In genomic region chr1:94349853-94350252, GRCh38 we compare ENCODE assay signal across 20 cellular contexts.
"Had no signal": no experiment of that assay in that cellular context is flagged by ENCODE, and none has a peak within 500 bp of the region (broad histone marks: within the 10 kb centered on the region; RNA-seq: fewer than 3 reads in every experiment).

No MANE protein-coding gene starts in this region.

- H3K27me3 ChIP-seq: colonic mucosa, pancreas, upper lobe of right lung, vagina had no signal

- H3K36me3 ChIP-seq: colonic mucosa, esophagus squamous epithelium, gastroesophageal sphincter, pancreas, spleen, tibial nerve, upper lobe of right lung, vagina had no signal

- H3K4me3 ChIP-seq: colonic mucosa, esophagus squamous epithelium, gastroesophageal sphincter, pancreas, spleen, tibial nerve, upper lobe of right lung, vagina had no signal

- H3K4me1 ChIP-seq: colonic mucosa, gastroesophageal sphincter, pancreas, spleen, tibial nerve, upper lobe of right lung, vagina had no signal

- H3K9me3 ChIP-seq: colonic mucosa, esophagus squamous epithelium, gastroesophageal sphincter, pancreas, spleen, tibial nerve, upper lobe of right lung, vagina had no signal

- H3K27ac ChIP-seq: colonic mucosa, esophagus squamous epithelium, gastroesophageal sphincter, pancreas, spleen, tibial nerve, upper lobe of right lung, vagina had no signal

- DNase-seq: colonic mucosa; dermis blood vessel endothelial cell; esophagus squamous epithelium; foreskin fibroblast; glutamatergic neuron; kidney; mesendoderm; naive B cell; occipital lobe; pancreas; spleen; stimulated activated CD4-positive, alpha-beta T cell treated with anti-CD3 and anti-CD28 coated beads, Interleukin-15, amount 100 ng/mL, for 24 hours; stimulated activated CD4-positive, alpha-beta T cell treated with anti-CD3 and anti-CD28 coated beads, Interleukin-1b, Interleukin-23, amount 100 ng/mL, for 48 hours; stimulated activated CD4-positive, alpha-beta T cell treated with anti-CD3 and anti-CD28 coated beads, Interleukin-4, amount 100 ng/mL, for 24 hours; upper lobe of right lung had no signal

- ATAC-seq: gastroesophageal sphincter; pancreas; sciatic nerve; stimulated activated memory B cell treated with anti-CD40 and anti-IgM and Interleukin-4, amounts not matched to agents 10 μg/mL and 1 μg/mL and 100 μg/mL, for 72 hours; upper lobe of right lung had no signal
